Comparison of ENCODE assay signal across 10 cellular contexts in the genomic region with DNA sequence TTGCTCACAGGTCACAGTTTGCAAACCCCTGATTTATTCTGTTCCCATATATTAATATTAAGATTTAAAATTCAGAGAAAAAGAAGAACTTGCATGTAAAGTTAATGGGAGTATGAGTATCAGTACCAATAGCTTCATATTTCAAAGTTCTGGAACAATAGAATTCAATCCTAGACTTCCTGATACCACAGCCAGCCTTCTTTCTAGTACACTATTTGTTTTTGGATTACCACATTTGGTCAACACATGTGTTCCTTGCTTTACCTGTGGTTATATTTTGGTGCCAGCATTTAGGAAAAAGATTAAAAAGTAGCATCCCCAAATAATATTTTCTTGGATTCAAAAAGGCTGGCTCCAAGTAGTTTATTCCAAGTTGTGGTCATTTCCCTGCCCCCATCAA. TPM values are rescaled to one million over a fixed set of nuclear protein-coding genes. Genes with fewer than 3 reads are reported as not detected.
"Had no signal": no experiment of that assay in that cellular context is flagged by ENCODE, and none has a peak within 500 bp of the region (broad histone marks: within the 10 kb centered on the region; RNA-seq: fewer than 3 reads in every experiment).

No MANE protein-coding gene starts in this region.

- H3K4me3 ChIP-seq: K562 had no signal

- H3K27ac ChIP-seq: HL-60, KMS-11 had no signal

- H3K4me2 ChIP-seq: KMS-11 had no signal

- H3K9ac ChIP-seq: KMS-11 had no signal

- DNase-seq: IMR-90, KBM-7, KG1 had no signal

- FAIRE-seq: HTR-8/SVneo, K562 had no signal

- ATAC-seq: K562 had no signal

RNA-seq across cellular contexts. Expression of a gene that starts 49.5 kb away (rescaled TPM):
- total RNA-seq: HT1080, IMR-90 had no signal
- polyA plus RNA-seq: IgD-negative memory B cell, IMR-90 had no signal

RNA-seq across cellular contexts. Expression of a gene that starts 55.1 kb away (rescaled TPM):
- total RNA-seq: HT-29, HT1080, IMR-90, K562 had no signal
- polyA plus RNA-seq: IgD-negative memory B cell, IMR-90, K562 had no signal
